2 cellular contexts compared by ENCODE assay signal in the genomic region with DNA sequence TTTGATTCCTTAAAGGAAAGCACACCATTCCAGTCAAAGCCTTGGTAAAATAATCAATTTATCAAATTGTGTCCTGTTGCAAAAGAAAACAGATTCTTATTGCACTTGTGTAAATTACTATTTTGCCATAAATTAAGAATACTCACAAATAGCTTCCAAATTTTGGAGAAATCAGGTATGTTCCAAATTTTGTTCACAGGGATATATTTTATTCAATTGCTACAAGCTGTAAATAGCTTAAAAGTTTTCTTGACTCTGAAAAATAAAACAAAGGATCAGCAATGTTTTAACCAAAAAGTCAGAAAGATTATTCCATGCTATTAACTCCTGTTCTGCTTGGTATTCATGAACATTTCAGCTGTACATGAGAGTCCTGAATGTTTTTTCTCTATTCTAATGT.
TF ChIP-seq lines count a peak whose summit lies in the region.

No MANE protein-coding gene starts in this region.

TF ChIP-seq in HEK293, 187 proteins besides CTCF, POLR2A, EP300 and RAD21:
- TF ChIP-seq, protein P1, sequence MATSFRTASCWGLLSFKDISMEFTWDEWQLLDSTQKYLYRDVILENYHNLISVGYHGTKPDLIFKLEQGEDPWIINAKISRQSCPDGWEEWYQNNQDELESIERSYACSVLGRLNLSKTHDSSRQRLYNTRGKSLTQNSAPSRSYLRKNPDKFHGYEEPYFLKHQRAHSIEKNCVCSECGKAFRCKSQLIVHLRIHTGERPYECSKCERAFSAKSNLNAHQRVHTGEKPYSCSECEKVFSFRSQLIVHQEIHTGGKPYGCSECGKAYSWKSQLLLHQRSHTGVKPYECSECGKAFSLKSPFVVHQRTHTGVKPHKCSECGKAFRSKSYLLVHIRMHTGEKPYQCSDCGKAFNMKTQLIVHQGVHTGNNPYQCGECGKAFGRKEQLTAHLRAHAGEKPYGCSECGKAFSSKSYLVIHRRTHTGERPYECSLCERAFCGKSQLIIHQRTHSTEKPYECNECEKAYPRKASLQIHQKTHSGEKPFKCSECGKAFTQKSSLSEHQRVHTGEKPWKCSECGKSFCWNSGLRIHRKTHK (tag by site-specific recombination; IDR thresholded peaks at IDR 0.05) = peak; percentile 44; the same call in 1 of the 2 replicates
- no peak for TF ChIP-seq ZNF777 (tag by site-specific recombination; IDR thresholded peaks at IDR 0.05; ENCODE audit: borderline replicate concordance)
- no peak for TF ChIP-seq ZNF571 (tag by site-specific recombination; IDR thresholded peaks at IDR 0.05)
- peak; percentile 96 for TF ChIP-seq SETDB1 (IDR thresholded peaks at IDR 0.05; ENCODE audit: insufficient read length, low read length)
- TF ChIP-seq ZNF184 (tag by site-specific recombination; IDR thresholded peaks at IDR 0.05) = 0 out of 2 replicates have a peak, but pooled peaks have one; percentile 63
- TF ChIP-seq ZBTB8A (tag by site-specific recombination; IDR thresholded peaks at IDR 0.05) = no peak
TF ChIP-seq in HEK293: peak in this region for 3.

TF ChIP-seq in K562, 482 proteins besides CTCF, POLR2A, EP300 and RAD21:
- TF ChIP-seq, protein P2, sequence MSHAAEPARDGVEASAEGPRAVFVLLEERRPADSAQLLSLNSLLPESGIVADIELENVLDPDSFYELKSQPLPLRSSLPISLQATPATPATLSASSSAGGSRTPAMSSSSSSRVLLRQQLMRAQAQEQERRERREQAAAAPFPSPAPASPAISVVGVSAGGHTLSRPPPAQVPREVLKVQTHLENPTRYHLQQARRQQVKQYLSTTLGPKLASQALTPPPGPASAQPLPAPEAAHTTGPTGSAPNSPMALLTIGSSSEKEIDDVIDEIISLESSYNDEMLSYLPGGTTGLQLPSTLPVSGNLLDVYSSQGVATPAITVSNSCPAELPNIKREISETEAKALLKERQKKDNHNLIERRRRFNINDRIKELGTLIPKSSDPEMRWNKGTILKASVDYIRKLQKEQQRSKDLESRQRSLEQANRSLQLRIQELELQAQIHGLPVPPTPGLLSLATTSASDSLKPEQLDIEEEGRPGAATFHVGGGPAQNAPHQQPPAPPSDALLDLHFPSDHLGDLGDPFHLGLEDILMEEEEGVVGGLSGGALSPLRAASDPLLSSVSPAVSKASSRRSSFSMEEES (CRISPR knock-in tag; IDR thresholded peaks at IDR 0.05) = no peak
- TF ChIP-seq ZNF3 (CRISPR knock-in tag; IDR thresholded peaks at IDR 0.05) (no peak), OTX1 (CRISPR knock-in tag; IDR thresholded peaks at IDR 0.05) (no peak), ARID2 (IDR thresholded peaks at IDR 0.05) (no peak), CBX3 (IDR thresholded peaks at IDR 0.05; ENCODE audit: borderline replicate concordance in 1 of 2, low read length in 2 of 2) (peak in 1 of 2 experiments; percentile 75; a peak in 1 of 3 replicates), ZNF140 (CRISPR knock-in tag; IDR thresholded peaks at IDR 0.05) (no peak), PCBP1 (IDR thresholded peaks at IDR 0.05; ENCODE audit: low read depth, low read length, poor library complexity, severe bottlenecking) (no peak), ZFP1 (CRISPR knock-in tag; IDR thresholded peaks at IDR 0.05) (no peak), RUNX1 (IDR thresholded peaks at IDR 0.05; ENCODE audit: low read depth) (no peak), ZFP36 (IDR thresholded peaks at IDR 0.05; ENCODE audit: low read depth, low read length, partially characterized antibody) (no peak)
- TF ChIP-seq, protein P3, sequence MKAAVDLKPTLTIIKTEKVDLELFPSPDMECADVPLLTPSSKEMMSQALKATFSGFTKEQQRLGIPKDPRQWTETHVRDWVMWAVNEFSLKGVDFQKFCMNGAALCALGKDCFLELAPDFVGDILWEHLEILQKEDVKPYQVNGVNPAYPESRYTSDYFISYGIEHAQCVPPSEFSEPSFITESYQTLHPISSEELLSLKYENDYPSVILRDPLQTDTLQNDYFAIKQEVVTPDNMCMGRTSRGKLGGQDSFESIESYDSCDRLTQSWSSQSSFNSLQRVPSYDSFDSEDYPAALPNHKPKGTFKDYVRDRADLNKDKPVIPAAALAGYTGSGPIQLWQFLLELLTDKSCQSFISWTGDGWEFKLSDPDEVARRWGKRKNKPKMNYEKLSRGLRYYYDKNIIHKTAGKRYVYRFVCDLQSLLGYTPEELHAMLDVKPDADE (conservative IDR thresholded peaks at IDR 0.05; ENCODE audit: control insufficient read depth, low read depth, low read length) = no peak
- TF ChIP-seq, protein P4, sequence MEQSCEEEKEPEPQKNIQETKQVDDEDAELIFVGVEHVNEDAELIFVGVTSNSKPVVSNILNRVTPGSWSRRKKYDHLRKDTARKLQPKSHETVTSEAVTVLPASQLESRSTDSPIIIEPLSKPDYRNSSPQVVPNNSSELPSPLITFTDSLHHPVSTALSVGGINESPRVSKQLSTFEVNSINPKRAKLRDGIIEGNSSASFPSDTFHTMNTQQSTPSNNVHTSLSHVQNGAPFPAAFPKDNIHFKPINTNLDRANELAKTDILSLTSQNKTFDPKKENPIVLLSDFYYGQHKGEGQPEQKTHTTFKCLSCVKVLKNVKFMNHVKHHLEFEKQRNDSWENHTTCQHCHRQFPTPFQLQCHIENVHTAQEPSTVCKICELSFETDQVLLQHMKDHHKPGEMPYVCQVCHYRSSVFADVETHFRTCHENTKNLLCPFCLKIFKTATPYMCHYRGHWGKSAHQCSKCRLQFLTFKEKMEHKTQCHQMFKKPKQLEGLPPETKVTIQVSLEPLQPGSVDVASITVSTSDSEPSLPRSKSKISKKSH (CRISPR knock-in tag; IDR thresholded peaks at IDR 0.05) = 0 out of 2 replicates have a peak, but pooled peaks have one; percentile 26
TF ChIP-seq in K562: peak in this region for 2.
